In the genomic region with DNA sequence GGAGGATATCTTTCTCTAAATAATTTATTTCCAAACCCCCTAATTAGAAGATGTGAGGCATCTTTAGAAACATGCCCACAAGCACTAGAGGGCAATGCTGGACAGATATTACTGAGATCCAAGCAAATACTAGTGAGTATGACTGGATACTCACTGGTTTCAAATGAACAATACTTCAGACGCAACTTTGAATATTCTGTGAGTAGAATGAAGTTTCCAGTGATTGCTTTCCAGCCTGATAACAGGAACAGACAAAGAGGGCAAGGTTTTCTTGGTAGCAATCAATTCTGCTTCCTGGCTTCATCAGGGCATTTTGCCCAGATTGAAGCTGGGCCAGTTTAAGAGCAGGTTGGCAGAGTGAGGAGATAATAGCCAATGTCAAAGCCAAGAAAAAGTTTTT, we compare ENCODE assay signal across 10 cellular contexts.
A peak's percentile ranks its signal among the peaks of the same experiment; 100 is the strongest.
DNase-seq lines count a peak whose midpoint lies in the region; ATAC-seq and TF ChIP-seq lines count a peak whose summit lies in the region.
"Had no signal": no experiment of that assay in that cellular context is flagged by ENCODE, and none has a peak within 500 bp of the region (broad histone marks: within the 10 kb centered on the region; RNA-seq: fewer than 3 reads in every experiment).

No MANE protein-coding gene starts in this region.

- in situ Hi-C loops in astrocyte of the spinal cord (cut with HindIII; ENCODE audit: low sequenced_read_pairs), result no loop called here

- DNase-seq in AG09319 (ENCODE audit: extremely low read depth, low read depth) (peak; percentile 4), HT1080 (ENCODE audit: low read depth) (peak; percentile 21), astrocyte of the spinal cord (ENCODE audit: low read depth, low spot score) (peak; percentile 5), medulla oblongata (ENCODE audit: extremely low spot score) (peak; percentile 4), BE2C (no peak), hippocampal formation (lab: John Stamatoyannopoulos, UW) (no peak)
- DNase-seq in activated CD4-positive, alpha-beta T cell treated with anti-CD3 and anti-CD28 coated beads for 48 hours, result no peak
- DNase-seq: activated naive CD8-positive, alpha-beta T cell treated with anti-CD3 and anti-CD28 coated beads, Interleukin-2, amount 10 ng/mL, durations not matched to agents 7 days and 5 days; upper lobe of left lung had no signal

- TF ChIP-seq CTCF in AG09319 (IDR thresholded peaks at IDR 0.05; ENCODE audit: low read depth, low read length), result peak; percentile 34
- peak; percentile 27 for TF ChIP-seq CTCF in astrocyte of the spinal cord (IDR thresholded peaks at IDR 0.05; ENCODE audit: low read depth, low read length)
- no peak for TF ChIP-seq CTCF in BE2C (IDR thresholded peaks at IDR 0.05; ENCODE audit: low read depth, low read length)

- H3K27me3 ChIP-seq in BE2C, result no peaks in the 10 kb centered on the region
- H3K27me3 ChIP-seq: upper lobe of left lung had no signal

- no peaks in the 10 kb centered on the region for H3K4me1 ChIP-seq in BE2C
- H3K4me1 ChIP-seq: upper lobe of left lung had no signal

- H3K4me3 ChIP-seq in astrocyte of the spinal cord (ENCODE audit: low read depth, low read length) (no peak overlapping the region), BE2C (ENCODE audit: low read depth, low read length) (no peak overlapping the region)
- H3K4me3 ChIP-seq: upper lobe of left lung had no signal

- no peaks in the 10 kb centered on the region for H3K36me3 ChIP-seq in BE2C
- H3K36me3 ChIP-seq: upper lobe of left lung had no signal

- H3K9me3 ChIP-seq in BE2C, result no peaks in the 10 kb centered on the region
- H3K9me3 ChIP-seq: upper lobe of left lung had no signal

- no peak for ATAC-seq in GM18861 (IDR thresholded peaks at IDR 0.05; ENCODE audit: unreplicated experiment)

Comparison
In these comparisons a context has a peak if more than half of its experiments do, and no peak if none do; other contexts are left out.
1. DNase-seq: peak in AG09319 (single experiment), HT1080 (single experiment), astrocyte of the spinal cord (single experiment) and medulla oblongata (single experiment); none in activated CD4-positive, alpha-beta T cell treated with anti-CD3 and anti-CD28 coated beads for 48 hours (single experiment), BE2C (single experiment) and hippocampal formation (0 of 2).